Comparison of ENCODE assay signal across 12 cellular contexts in genomic region chr2:232422996-232423395, GRCh38. TPM values are rescaled to one million over a fixed set of nuclear protein-coding genes. Genes with fewer than 3 reads are reported as not detected.
"Had no signal": no experiment of that assay in that cellular context is flagged by ENCODE, and none has a peak within 500 bp of the region (broad histone marks: within the 10 kb centered on the region; RNA-seq: fewer than 3 reads in every experiment).

No MANE protein-coding gene starts in this region.

RNA-seq across cellular contexts. Expression of gene ALPG, which starts 16.4 kb away (rescaled TPM):
- total RNA-seq: activated CD4-positive, alpha-beta T cell treated with anti-CD3 and anti-CD28 coated beads for 36 hours; activated CD4-positive, alpha-beta T cell treated with anti-CD3 and anti-CD28 coated beads, Interleukin-2, amount 10 ng/mL, durations not matched to agents 7 days and 5 days; activated CD8-positive, alpha-beta T cell treated with anti-CD3 and anti-CD28 coated beads, Interleukin-2, amount 10 ng/mL, durations not matched to agents 7 days and 5 days; activated T-helper 2 cell treated with anti-CD3 and anti-CD28 coated beads, Interferon-gamma antibody, Interleukin-2, Interleukin-4, amounts not matched to agents 10 μg/mL and 5 μg/mL and 100 μg/mL, durations not matched to agents 14 hours and 24 hours and 36 hours; adrenal gland; body of pancreas; breast epithelium; cardiac septum; M059J; Peyer's patch had no signal

RNA-seq across cellular contexts. Expression of gene ALPI, which starts 33.0 kb away (rescaled TPM):
- total RNA-seq: activated CD4-positive, alpha-beta T cell treated with anti-CD3 and anti-CD28 coated beads for 36 hours; activated CD4-positive, alpha-beta T cell treated with anti-CD3 and anti-CD28 coated beads, Interleukin-2, amount 10 ng/mL, durations not matched to agents 7 days and 5 days; activated CD8-positive, alpha-beta T cell treated with anti-CD3 and anti-CD28 coated beads, Interleukin-2, amount 10 ng/mL, durations not matched to agents 7 days and 5 days; activated T-helper 2 cell treated with anti-CD3 and anti-CD28 coated beads, Interferon-gamma antibody, Interleukin-2, Interleukin-4, amounts not matched to agents 10 μg/mL and 5 μg/mL and 100 μg/mL, durations not matched to agents 14 hours and 24 hours and 36 hours; adrenal gland; astrocyte; body of pancreas; cardiac septum; M059J; SJSA1 had no signal

RNA-seq across cellular contexts. Expression of gene ALPP, which starts 44.4 kb away (rescaled TPM):
- total RNA-seq: activated CD4-positive, alpha-beta T cell treated with anti-CD3 and anti-CD28 coated beads for 36 hours; activated CD4-positive, alpha-beta T cell treated with anti-CD3 and anti-CD28 coated beads, Interleukin-2, amount 10 ng/mL, durations not matched to agents 7 days and 5 days; activated CD8-positive, alpha-beta T cell treated with anti-CD3 and anti-CD28 coated beads, Interleukin-2, amount 10 ng/mL, durations not matched to agents 7 days and 5 days; activated T-helper 2 cell treated with anti-CD3 and anti-CD28 coated beads, Interferon-gamma antibody, Interleukin-2, Interleukin-4, amounts not matched to agents 10 μg/mL and 5 μg/mL and 100 μg/mL, durations not matched to agents 14 hours and 24 hours and 36 hours; adrenal gland; breast epithelium; cardiac septum; Peyer's patch had no signal
